1 cellular context compared by ENCODE assay signal in the genomic region with DNA sequence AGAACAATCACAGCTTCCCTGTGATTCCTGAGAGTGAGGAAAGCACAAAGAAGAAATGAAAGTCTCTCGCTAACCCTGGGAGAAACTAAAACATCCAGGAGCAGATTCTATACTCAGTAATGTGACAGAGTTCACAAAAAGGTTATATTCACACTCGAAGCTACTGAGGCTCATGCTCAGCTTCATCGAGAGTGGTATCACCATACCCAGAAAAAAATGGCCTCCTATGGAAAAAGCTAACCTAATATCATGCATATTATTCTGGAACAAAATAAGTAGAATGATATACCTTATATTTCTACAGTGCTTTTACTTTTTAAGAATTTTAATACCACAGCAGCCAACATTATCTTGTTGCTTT.
TF ChIP-seq lines count a peak whose summit lies in the region.

No MANE protein-coding gene starts in this region.

TF ChIP-seq in endothelial cell of umbilical vein, 7 proteins besides CTCF, POLR2A, EP300 and RAD21 (continued from another document):
- TF ChIP-seq FOS (IDR thresholded peaks at IDR 0.05; ENCODE audit: borderline replicate concordance, insufficient read depth, low read length) (no peak), MAX (IDR thresholded peaks at IDR 0.05; ENCODE audit: insufficient read depth, insufficient read length) (no peak)
